19 cellular contexts compared by ENCODE assay signal in the genomic region with DNA sequence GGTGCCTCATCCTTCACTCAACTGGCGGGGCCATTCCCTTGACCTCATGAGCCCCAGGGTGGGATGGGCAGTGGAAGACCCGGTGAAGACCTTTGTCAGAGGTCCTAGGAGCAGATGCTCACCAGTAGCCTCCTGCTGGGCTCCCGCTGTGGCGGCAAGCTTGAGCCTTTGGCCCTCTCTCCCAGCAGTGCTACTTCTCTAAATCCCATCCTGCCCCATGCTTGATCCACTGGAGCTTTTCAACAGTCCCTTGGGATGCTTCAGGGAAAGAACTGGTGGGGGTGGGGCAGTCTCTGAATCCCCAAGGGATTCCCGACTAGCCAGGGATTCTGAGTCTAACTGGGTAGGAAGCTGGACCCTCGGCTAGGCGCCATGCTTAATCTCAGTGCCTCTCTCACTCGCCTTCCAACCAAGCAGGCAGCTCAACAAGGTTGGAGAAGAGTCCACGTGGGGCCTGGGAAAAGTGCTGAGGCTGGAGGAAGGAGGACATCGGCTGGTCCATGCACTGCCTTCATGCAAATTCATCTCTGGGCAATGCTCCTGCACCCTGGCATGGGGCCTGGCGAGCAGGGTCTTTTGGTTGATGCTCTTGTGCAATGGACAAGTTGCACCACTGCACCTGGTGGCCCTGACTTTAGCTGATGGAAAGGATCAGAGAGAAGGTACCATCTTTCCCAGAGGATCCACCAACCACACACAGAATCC.
DNase-seq lines count a peak whose midpoint lies in the region; ATAC-seq, FAIRE-seq and TF ChIP-seq lines count a peak whose summit lies in the region.
"Had no signal": no experiment of that assay in that cellular context is flagged by ENCODE, and none has a peak within 500 bp of the region (broad histone marks: within the 10 kb centered on the region; RNA-seq: fewer than 3 reads in every experiment).

No MANE protein-coding gene starts in this region.

- ATAC-seq in lower lobe of right lung (no peak), HG03520 (IDR thresholded peaks at IDR 0.05; ENCODE audit: unreplicated experiment) (no peak), HG02840 (IDR thresholded peaks at IDR 0.05; ENCODE audit: low FRiP score, unreplicated experiment) (no peak)
- ATAC-seq: CD8-positive, alpha-beta T cell; GM23338 had no signal

- H3K4me1 ChIP-seq in BLaER1 (peaks cover 21% of the 10 kb centered on the region), lower lobe of right lung (no peaks in the 10 kb centered on the region)

- H3K36me3 ChIP-seq in BLaER1 (no peaks in the 10 kb centered on the region), lower lobe of right lung (no peaks in the 10 kb centered on the region)

- no peak overlapping the region for H3K27ac ChIP-seq in BLaER1
- H3K27ac ChIP-seq in lower lobe of right lung: no peak overlapping the region
- H3K27ac ChIP-seq: HL-60 had no signal

- intact Hi-C loops in lower lobe of right lung (cut with DNase I): no loop called here

- no peak for FAIRE-seq in D721Med (lab: Jason Lieb, UNC)
- FAIRE-seq: G401.6, GM12891 had no signal

- H3K9me3 ChIP-seq in BLaER1: no peaks in the 10 kb centered on the region
- no peaks in the 10 kb centered on the region for H3K9me3 ChIP-seq in lower lobe of right lung

- peak overlapping the region; percentile 32; the same call in 1 of the 2 replicates for H3K4me2 ChIP-seq in BLaER1
- H3K4me2 ChIP-seq: GM23338 had no signal

- peak; percentile 79 for DNase-seq in D721Med (ENCODE audit: insufficient read length, low spot score)
- DNase-seq in NCI-H82 treated with DMSO at 0.1 percent for 48 hours (lab: John Stamatoyannopoulos, UW; ENCODE audit: unreplicated experiment): peak; percentile 88
- DNase-seq in lower lobe of right lung: peak; percentile 36
- DNase-seq in AML-193 (lab: John Stamatoyannopoulos, UW): no peak
- no peak for DNase-seq in activated gamma-delta T cell (lab: John Stamatoyannopoulos, UW)
- DNase-seq: ACHN; CD8-positive, alpha-beta T cell; COR-L47; DMS 273 treated with DMSO at 0.1 percent for 48 hours; DMS79 treated with DMSO at 0.1 percent for 48 hours; EL; H9 had no signal

- H3K27me3 ChIP-seq in BLaER1: no peaks in the 10 kb centered on the region
- H3K27me3 ChIP-seq in lower lobe of right lung (ENCODE audit: low read depth): peaks cover 16% of the 10 kb centered on the region

- TF ChIP-seq CTCF in D721Med (IDR thresholded peaks at IDR 0.05; ENCODE audit: insufficient read depth, missing control alignments) (no peak), lower lobe of right lung (IDR thresholded peaks at IDR 0.05) (no peak)

- H4K20me1 ChIP-seq in BLaER1: no peaks in the 10 kb centered on the region

- H3K4me3 ChIP-seq in BLaER1 (no peak overlapping the region), lower lobe of right lung (no peak overlapping the region)
- H3K4me3 ChIP-seq: GM23338 had no signal

- H3K9ac ChIP-seq in BLaER1: no peak overlapping the region

Comparison
In these comparisons a context has a peak if more than half of its experiments do, and no peak if none do; other contexts are left out.
1. DNase-seq: peak in D721Med (single experiment), NCI-H82 treated with DMSO at 0.1 percent for 48 hours (single experiment) and lower lobe of right lung (single experiment); none in AML-193 (0 of 2) and activated gamma-delta T cell (single experiment).